In genomic region chr17:44503080-44503842, GRCh38 we compare ENCODE assay signal across 7 cellular contexts. TPM values are rescaled to one million over a fixed set of nuclear protein-coding genes. Genes with fewer than 3 reads are reported as not detected.
DNase-seq lines count a peak whose midpoint lies in the region; ATAC-seq and TF ChIP-seq lines count a peak whose summit lies in the region.

GPATCH8 (minus strand) TSS chr17:44503406; CDS start chr17:44503370, 36 bp downstream.

- TF ChIP-seq CTCF in astrocyte of the cerebellum (IDR thresholded peaks at IDR 0.05; ENCODE audit: low read depth, low read length, missing control alignments) (no peak), hepatocyte (IDR thresholded peaks at IDR 0.05; ENCODE audit: poor library complexity) (no peak)

- H3K9me3 ChIP-seq in hepatocyte (ENCODE audit: low read depth) = no peaks in the 10 kb centered on the region

- H3K4me2 ChIP-seq in hepatocyte = peak within 1 kb of the TSS; percentile 96

- no peaks in the 10 kb centered on the region for H3K36me3 ChIP-seq in hepatocyte (replicated peaks; ENCODE audit: insufficient read depth, low read depth)

- H3K27ac ChIP-seq in hepatocyte = peak within 1 kb of the TSS; percentile 98

- H3K4me3 ChIP-seq in astrocyte of the cerebellum (ENCODE audit: low read depth, low read length) (peak within 1 kb of the TSS; percentile 77), hepatocyte (peak within 1 kb of the TSS; percentile 85)

- H3K9me2 ChIP-seq in hepatocyte (replicated peaks; ENCODE audit: insufficient read depth) = no peaks in the 10 kb centered on the region

- ATAC-seq in GM18511 (IDR thresholded peaks at IDR 0.05; ENCODE audit: unreplicated experiment) (peak; percentile 93), HG03025 (IDR thresholded peaks at IDR 0.05; ENCODE audit: low FRiP score, unreplicated experiment) (peak; percentile 83)

- DNase-seq in NCI-H2081 (lab: John Stamatoyannopoulos, UW) (peak; percentile 90 to 95), T-helper 9 cell (peak; percentile 87), astrocyte of the cerebellum (ENCODE audit: low read depth) (peak; percentile 75), hepatocyte (ENCODE audit: low spot score) (peak; percentile 97), retina (peak; percentile 96)

- peaks cover 42% of the 10 kb centered on the region for H4K20me1 ChIP-seq in hepatocyte (ENCODE audit: insufficient read depth, poor library complexity, severe bottlenecking)

- peaks cover 47% of the 10 kb centered on the region for H3K79me2 ChIP-seq in hepatocyte

- H3K4me1 ChIP-seq in hepatocyte (ENCODE audit: insufficient read depth) = peaks cover 27% of the 10 kb centered on the region

- H3K27me3 ChIP-seq in hepatocyte = no peaks in the 10 kb centered on the region

- in situ Hi-C loops in astrocyte of the cerebellum (cut with HindIII; ENCODE audit: low sequenced_read_pairs) = no loop called here

- WGBS in hepatocyte (ENCODE audit: low lambda C conversion rate, missing lambda C conversion rate) = 1% methylated on average over 54 of the region's 73 CpGs

- peak within 1 kb of the TSS; percentile 91 for H2AFZ ChIP-seq in hepatocyte

RNA-seq across cellular contexts. Expression of gene GPATCH8, which starts in this region (rescaled TPM):
- total RNA-seq in hepatocyte = 30.0 and 41.3 TPM in 2 replicates
- polyA plus RNA-seq in hepatocyte = 42.1 and 47.0 TPM in 2 replicates

Comparison
In these comparisons a context has a peak if more than half of its experiments do, and no peak if none do; other contexts are left out.
1. Peak in every context shown above with its lines: DNase-seq, ATAC-seq, H3K4me3 ChIP-seq and H3K27ac ChIP-seq.